Comparison of ENCODE assay signal across 8 cellular contexts in the genomic region with DNA sequence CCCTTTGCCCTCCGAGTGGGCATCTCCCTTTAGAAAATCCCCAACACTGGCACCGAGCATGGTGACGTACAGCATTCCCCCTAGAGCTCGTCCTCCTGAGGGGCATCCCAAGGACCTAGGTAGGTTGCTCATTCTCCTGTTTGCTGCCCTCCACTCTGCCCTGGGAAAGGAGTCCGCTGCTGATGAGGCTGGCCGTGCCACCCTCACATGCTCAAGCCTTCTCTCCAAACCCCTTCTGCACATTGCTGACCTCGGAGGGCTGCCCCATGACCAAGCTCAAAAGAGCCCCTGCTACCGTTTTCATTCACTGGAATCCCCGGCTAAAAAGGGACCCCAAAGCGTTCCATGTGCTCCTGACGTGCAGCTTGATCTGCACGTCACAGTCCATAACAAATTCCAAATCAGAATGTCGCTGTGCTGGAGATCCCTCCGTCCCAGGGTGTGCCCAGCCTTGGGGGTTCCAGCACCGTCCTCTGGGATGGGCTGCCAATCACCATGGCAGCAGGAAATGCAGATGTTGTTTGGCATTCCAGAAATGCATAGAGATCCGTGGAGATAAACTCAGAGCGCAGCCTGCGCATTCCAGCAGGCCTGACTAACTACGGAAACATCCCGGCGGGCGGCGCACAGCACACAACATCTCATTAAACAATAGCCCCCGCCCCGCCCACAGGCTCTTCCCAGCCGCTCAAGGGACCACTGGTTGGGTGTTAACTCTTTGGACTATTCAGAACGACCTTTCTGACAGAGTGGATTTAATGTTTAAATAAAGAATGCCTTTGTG. TPM values are rescaled to one million over a fixed set of nuclear protein-coding genes. Genes with fewer than 3 reads are reported as not detected.
DNase-seq lines count a peak whose midpoint lies in the region; ATAC-seq, FAIRE-seq and TF ChIP-seq lines count a peak whose summit lies in the region.

No MANE protein-coding gene starts in this region.

- H3K23ac ChIP-seq in trophoblast cell (ENCODE audit: low read length), result no peak overlapping the region

- H3K9me3 Mint-ChIP-seq in activated T-cell treated with anti-CD3 and anti-CD28 coated beads, Interleukin-2, amount 50 U/mL, for 72 hours, result no peaks in the 10 kb centered on the region

- peak overlapping the region; percentile 99 for H3K27ac ChIP-seq in trophoblast cell (ENCODE audit: low read depth, low read length)

- peak overlapping the region; percentile 97 for H2BK12ac ChIP-seq in trophoblast cell (ENCODE audit: low read length)

- peak overlapping the region; percentile 2 for H4K12ac ChIP-seq in trophoblast cell (ENCODE audit: low read depth, low read length)

- in situ Hi-C loops in SK-MEL-5 (cut with HindIII; ENCODE audit: low pct_unique_long_range_greater_than_20kb, low sequenced_read_pairs), result no loop called here

- peak; percentile 84 for DNase-seq in SK-MEL-5 (ENCODE audit: low read depth, low spot score)
- DNase-seq in glomerular endothelial cell (ENCODE audit: extremely low read depth, low read depth, low spot score), result peak; percentile 96
- peak; percentile 90 to 98 for DNase-seq in trophoblast cell
- no peak for DNase-seq in GM20000 (ENCODE audit: low spot score)
- no peak for DNase-seq in activated T-cell treated with anti-CD3 and anti-CD28 coated beads, Interleukin-2, amount 50 U/mL, for 72 hours
- no peak for DNase-seq in pons (ENCODE audit: low spot score)

- H4K91ac ChIP-seq in trophoblast cell (ENCODE audit: low read depth, low read length), result peak overlapping the region; percentile 94

- peak; percentile 99 for FAIRE-seq in G401.6 (lab: Jason Lieb, UNC)

- WGBS in trophoblast cell (ENCODE audit: extremely low coverage, insufficient coverage, insufficient read length), result no CpG with 5 or more reads among the region's 27 CpGs

- no peaks in the 10 kb centered on the region for H3K27me3 ChIP-seq in trophoblast cell (ENCODE audit: insufficient read depth, low read length)

- no peaks in the 10 kb centered on the region for H3K27me3 Mint-ChIP-seq in activated T-cell treated with anti-CD3 and anti-CD28 coated beads, Interleukin-2, amount 50 U/mL, for 72 hours (ENCODE audit: low read depth)

- H3K4me1 Mint-ChIP-seq in activated T-cell treated with anti-CD3 and anti-CD28 coated beads, Interleukin-2, amount 50 U/mL, for 72 hours (ENCODE audit: low read depth), result peaks cover 7% of the 10 kb centered on the region

- H3K4ac ChIP-seq in trophoblast cell (ENCODE audit: low read depth, low read length), result peak overlapping the region; percentile 70

- H3K4me1 ChIP-seq in trophoblast cell (ENCODE audit: control insufficient read depth in 1 of 2, insufficient read depth in 2 of 2, low read length in 2 of 2), result peaks cover 42 to 45% of the 10 kb centered on the region in 2 experiments

- peaks cover 3% of the 10 kb centered on the region for H3K9me3 ChIP-seq in trophoblast cell (ENCODE audit: insufficient read depth, low read depth, low read length)

- TF ChIP-seq CTCF in GM20000 (IDR thresholded peaks at IDR 0.05; ENCODE audit: extremely low read depth, missing control alignments), result no peak

- peak overlapping the region; percentile 87 for H2AK5ac ChIP-seq in trophoblast cell (ENCODE audit: low read length)

- no peak overlapping the region for H3K9ac ChIP-seq in trophoblast cell (ENCODE audit: low read length)

- H3K27ac Mint-ChIP-seq in activated T-cell treated with anti-CD3 and anti-CD28 coated beads, Interleukin-2, amount 50 U/mL, for 72 hours, result no peak overlapping the region

- no peaks in the 10 kb centered on the region for H3K36me3 ChIP-seq in trophoblast cell (ENCODE audit: control insufficient read depth in 1 of 2, insufficient read depth in 2 of 2, low read length in 2 of 2)

- H4K8ac ChIP-seq in trophoblast cell (ENCODE audit: low read depth, low read length), result peak overlapping the region; percentile 56

- peaks cover 21% of the 10 kb centered on the region for H3K79me2 ChIP-seq in trophoblast cell (ENCODE audit: control insufficient read depth, insufficient read depth, low read length, poor library complexity)

- H3K4me2 ChIP-seq in trophoblast cell (ENCODE audit: low read length), result peak overlapping the region; percentile 35

- no peak overlapping the region for H3K4me3 Mint-ChIP-seq in activated T-cell treated with anti-CD3 and anti-CD28 coated beads, Interleukin-2, amount 50 U/mL, for 72 hours

- H3K79me1 ChIP-seq in trophoblast cell (ENCODE audit: low read length), result peaks cover 56% of the 10 kb centered on the region

- H2BK5ac ChIP-seq in trophoblast cell (ENCODE audit: low read depth, low read length, poor library complexity), result peak overlapping the region; percentile 80

- H3K14ac ChIP-seq in trophoblast cell (ENCODE audit: low read length), result peak overlapping the region; percentile 88

- H3K4me3 ChIP-seq in trophoblast cell (ENCODE audit: low read depth, low read length), result no peak overlapping the region

- H3K36me3 Mint-ChIP-seq in activated T-cell treated with anti-CD3 and anti-CD28 coated beads, Interleukin-2, amount 50 U/mL, for 72 hours (ENCODE audit: insufficient read depth in 2 of 2), result no peaks in the 10 kb centered on the region

- H2AFZ ChIP-seq in trophoblast cell (ENCODE audit: insufficient read depth, low read length, poor library complexity), result peak overlapping the region; percentile 14

- H3K18ac ChIP-seq in trophoblast cell (ENCODE audit: low read length), result peak overlapping the region; percentile 83

- no peak for ATAC-seq in activated CD4-positive, CD25-positive, alpha-beta regulatory T cell treated with anti-CD3 and anti-CD28 coated beads, Interleukin-2, amount 50 U/mL, for 24 hours
- ATAC-seq in activated T-cell treated with anti-CD3 and anti-CD28 coated beads, Interleukin-2, amount 50 U/mL, for 72 hours (replicated peaks in 1 of 2), result no peak

- peak overlapping the region; percentile 93 for H2BK120ac ChIP-seq in trophoblast cell (ENCODE audit: insufficient read depth, low read length, poor library complexity)

RNA-seq across cellular contexts. Expression of a gene that starts 26.3 kb away (rescaled TPM):
- 6.2 and 8.7 TPM in 2 replicates for total RNA-seq in SK-MEL-5 (2014; rRNA removed; shearing (Covaris generic))
- 8.4 and 8.6 TPM in 2 replicates for polyA plus RNA-seq in SK-MEL-5 (2015; cell fraction: cytosol; rRNA removed)
- 6.6 and 13.2 TPM in 2 replicates for polyA plus RNA-seq in SK-MEL-5 (2015; cell fraction: nucleus; rRNA removed)
- total RNA-seq in glomerular endothelial cell, result 6.2 and 6.9 TPM in 2 replicates
- 10.4 and 11.5 TPM in 2 replicates for polyA plus RNA-seq in trophoblast cell (2013)
- total RNA-seq in activated T-cell treated with anti-CD3 and anti-CD28 coated beads, Interleukin-2, amount 50 U/mL, for 72 hours, result 10 to 100 TPM; 13.9 to 20.5 TPM

RNA-seq across cellular contexts. Expression of a gene that starts 26.3 kb away (rescaled TPM):
- total RNA-seq in SK-MEL-5 (2014; rRNA removed; shearing (Covaris generic)), result 7.1 and 10.6 TPM in 2 replicates
- polyA plus RNA-seq in SK-MEL-5 (2015; cell fraction: cytosol; rRNA removed), result 11.5 and 16.8 TPM in 2 replicates
- 25.7 and 28.9 TPM in 2 replicates for polyA plus RNA-seq in SK-MEL-5 (2015; cell fraction: nucleus; rRNA removed)
- total RNA-seq in glomerular endothelial cell, result 46.6 and 65.5 TPM in 2 replicates
- 10.8 and 11.6 TPM in 2 replicates for polyA plus RNA-seq in trophoblast cell (2013)
- 10 to 100 TPM; 15.0 to 16.3 TPM for total RNA-seq in activated T-cell treated with anti-CD3 and anti-CD28 coated beads, Interleukin-2, amount 50 U/mL, for 72 hours

Comparison
In these comparisons a context has a peak if more than half of its experiments do, and no peak if none do; other contexts are left out.
1. DNase-seq: peak in SK-MEL-5 (single experiment), glomerular endothelial cell (single experiment) and trophoblast cell (2 of 2); none in GM20000 (single experiment), activated T-cell treated with anti-CD3 and anti-CD28 coated beads, Interleukin-2, amount 50 U/mL, for 72 hours (0 of 2) and pons (single experiment).